ENCODE assay signal across 1 cellular context in the genomic region with DNA sequence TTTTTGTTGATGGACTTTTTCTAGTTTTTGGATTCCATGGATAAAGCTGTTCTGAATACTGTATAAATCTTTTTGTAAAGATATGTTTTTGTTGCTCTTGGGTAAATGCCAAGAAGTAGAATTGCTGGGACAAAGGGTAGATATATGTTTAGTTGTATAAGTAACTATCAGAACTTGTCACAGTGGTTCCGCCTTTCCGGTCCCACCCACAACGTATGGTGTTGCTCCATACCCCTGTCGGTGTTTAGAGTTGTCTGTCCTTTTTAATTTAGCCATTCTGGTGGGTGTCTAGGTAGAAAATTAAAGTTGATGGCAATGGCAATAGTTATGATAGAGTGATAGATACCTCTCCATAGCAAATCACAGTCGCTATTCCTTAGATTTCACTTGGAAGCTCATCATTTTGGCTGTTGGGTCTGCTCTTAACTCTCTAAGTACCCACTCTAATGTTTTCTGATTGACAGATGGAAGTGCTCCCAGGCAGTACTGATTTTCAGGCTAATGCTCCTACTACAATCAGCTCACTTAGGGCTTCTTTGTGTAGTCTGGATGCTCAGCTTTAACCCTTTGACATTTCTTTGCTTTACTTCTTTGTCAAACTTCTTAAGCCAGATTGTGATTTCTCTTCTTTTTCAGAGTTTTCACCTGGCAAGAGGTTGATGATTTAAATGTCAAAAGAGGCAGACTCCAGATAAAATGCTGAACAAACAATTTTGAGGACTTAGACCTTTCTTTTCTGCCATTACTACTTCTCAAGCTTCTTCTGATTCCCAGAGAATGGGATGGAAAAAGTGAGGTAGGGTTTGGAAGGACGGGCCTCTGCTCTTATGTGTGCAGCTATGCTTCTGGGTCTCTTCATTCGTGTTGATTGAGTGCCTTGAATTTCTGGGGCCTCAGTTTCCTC.
A peak's percentile ranks its signal among the peaks of the same experiment; 100 is the strongest.
TF ChIP-seq lines count a peak whose summit lies in the region.

No MANE protein-coding gene starts in this region.

TF ChIP-seq in HepG2, 621 proteins besides CTCF, POLR2A, EP300 and RAD21 (continued from another document):
- TF ChIP-seq, protein P1, sequence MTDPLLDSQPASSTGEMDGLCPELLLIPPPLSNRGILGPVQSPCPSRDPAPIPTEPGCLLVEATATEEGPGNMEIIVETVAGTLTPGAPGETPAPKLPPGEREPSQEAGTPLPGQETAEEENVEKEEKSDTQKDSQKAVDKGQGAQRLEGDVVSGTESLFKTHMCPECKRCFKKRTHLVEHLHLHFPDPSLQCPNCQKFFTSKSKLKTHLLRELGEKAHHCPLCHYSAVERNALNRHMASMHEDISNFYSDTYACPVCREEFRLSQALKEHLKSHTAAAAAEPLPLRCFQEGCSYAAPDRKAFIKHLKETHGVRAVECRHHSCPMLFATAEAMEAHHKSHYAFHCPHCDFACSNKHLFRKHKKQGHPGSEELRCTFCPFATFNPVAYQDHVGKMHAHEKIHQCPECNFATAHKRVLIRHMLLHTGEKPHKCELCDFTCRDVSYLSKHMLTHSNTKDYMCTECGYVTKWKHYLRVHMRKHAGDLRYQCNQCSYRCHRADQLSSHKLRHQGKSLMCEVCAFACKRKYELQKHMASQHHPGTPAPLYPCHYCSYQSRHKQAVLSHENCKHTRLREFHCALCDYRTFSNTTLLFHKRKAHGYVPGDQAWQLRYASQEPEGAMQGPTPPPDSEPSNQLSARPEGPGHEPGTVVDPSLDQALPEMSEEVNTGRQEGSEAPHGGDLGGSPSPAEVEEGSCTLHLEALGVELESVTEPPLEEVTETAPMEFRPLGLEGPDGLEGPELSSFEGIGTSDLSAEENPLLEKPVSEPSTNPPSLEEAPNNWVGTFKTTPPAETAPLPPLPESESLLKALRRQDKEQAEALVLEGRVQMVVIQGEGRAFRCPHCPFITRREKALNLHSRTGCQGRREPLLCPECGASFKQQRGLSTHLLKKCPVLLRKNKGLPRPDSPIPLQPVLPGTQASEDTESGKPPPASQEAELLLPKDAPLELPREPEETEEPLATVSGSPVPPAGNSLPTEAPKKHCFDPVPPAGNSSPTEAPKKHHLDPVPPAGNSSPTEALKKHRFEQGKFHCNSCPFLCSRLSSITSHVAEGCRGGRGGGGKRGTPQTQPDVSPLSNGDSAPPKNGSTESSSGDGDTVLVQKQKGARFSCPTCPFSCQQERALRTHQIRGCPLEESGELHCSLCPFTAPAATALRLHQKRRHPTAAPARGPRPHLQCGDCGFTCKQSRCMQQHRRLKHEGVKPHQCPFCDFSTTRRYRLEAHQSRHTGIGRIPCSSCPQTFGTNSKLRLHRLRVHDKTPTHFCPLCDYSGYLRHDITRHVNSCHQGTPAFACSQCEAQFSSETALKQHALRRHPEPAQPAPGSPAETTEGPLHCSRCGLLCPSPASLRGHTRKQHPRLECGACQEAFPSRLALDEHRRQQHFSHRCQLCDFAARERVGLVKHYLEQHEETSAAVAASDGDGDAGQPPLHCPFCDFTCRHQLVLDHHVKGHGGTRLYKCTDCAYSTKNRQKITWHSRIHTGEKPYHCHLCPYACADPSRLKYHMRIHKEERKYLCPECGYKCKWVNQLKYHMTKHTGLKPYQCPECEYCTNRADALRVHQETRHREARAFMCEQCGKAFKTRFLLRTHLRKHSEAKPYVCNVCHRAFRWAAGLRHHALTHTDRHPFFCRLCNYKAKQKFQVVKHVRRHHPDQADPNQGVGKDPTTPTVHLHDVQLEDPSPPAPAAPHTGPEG (CRISPR knock-in tag; IDR thresholded peaks at IDR 0.05), result no peak
- TF ChIP-seq REL (CRISPR knock-in tag; conservative IDR thresholded peaks at IDR 0.05) (no peak), AGO1 (IDR thresholded peaks at IDR 0.05; ENCODE audit: low read depth, low read length, poor library complexity, severe bottlenecking) (no peak), MAFF (IDR thresholded peaks at IDR 0.05; ENCODE audit: low read depth, low read length) (peak; percentile 67), TAF15 (IDR thresholded peaks at IDR 0.05; ENCODE audit: low read depth, low read length, poor library complexity, severe bottlenecking) (no peak), SOX6 (IDR thresholded peaks at IDR 0.05) (no peak), SOX6 (CRISPR knock-in tag; IDR thresholded peaks at IDR 0.05) (no peak), ZNF337 (CRISPR knock-in tag; IDR thresholded peaks at IDR 0.05; ENCODE audit: borderline replicate concordance, low read depth) (no peak)
- TF ChIP-seq, protein P2, sequence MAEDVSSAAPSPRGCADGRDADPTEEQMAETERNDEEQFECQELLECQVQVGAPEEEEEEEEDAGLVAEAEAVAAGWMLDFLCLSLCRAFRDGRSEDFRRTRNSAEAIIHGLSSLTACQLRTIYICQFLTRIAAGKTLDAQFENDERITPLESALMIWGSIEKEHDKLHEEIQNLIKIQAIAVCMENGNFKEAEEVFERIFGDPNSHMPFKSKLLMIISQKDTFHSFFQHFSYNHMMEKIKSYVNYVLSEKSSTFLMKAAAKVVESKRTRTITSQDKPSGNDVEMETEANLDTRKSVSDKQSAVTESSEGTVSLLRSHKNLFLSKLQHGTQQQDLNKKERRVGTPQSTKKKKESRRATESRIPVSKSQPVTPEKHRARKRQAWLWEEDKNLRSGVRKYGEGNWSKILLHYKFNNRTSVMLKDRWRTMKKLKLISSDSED (CRISPR knock-in tag; IDR thresholded peaks at IDR 0.05), result no peak
- TF ChIP-seq, protein P3, sequence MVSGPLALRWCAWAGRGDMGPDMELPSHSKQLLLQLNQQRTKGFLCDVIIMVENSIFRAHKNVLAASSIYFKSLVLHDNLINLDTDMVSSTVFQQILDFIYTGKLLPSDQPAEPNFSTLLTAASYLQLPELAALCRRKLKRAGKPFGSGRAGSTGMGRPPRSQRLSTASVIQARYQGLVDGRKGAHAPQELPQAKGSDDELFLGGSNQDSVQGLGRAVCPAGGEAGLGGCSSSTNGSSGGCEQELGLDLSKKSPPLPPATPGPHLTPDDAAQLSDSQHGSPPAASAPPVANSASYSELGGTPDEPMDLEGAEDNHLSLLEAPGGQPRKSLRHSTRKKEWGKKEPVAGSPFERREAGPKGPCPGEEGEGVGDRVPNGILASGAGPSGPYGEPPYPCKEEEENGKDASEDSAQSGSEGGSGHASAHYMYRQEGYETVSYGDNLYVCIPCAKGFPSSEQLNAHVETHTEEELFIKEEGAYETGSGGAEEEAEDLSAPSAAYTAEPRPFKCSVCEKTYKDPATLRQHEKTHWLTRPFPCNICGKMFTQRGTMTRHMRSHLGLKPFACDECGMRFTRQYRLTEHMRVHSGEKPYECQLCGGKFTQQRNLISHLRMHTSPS (CRISPR knock-in tag; IDR thresholded peaks at IDR 0.05; ENCODE audit: low read depth), result no peak
- TF ChIP-seq, protein P4, sequence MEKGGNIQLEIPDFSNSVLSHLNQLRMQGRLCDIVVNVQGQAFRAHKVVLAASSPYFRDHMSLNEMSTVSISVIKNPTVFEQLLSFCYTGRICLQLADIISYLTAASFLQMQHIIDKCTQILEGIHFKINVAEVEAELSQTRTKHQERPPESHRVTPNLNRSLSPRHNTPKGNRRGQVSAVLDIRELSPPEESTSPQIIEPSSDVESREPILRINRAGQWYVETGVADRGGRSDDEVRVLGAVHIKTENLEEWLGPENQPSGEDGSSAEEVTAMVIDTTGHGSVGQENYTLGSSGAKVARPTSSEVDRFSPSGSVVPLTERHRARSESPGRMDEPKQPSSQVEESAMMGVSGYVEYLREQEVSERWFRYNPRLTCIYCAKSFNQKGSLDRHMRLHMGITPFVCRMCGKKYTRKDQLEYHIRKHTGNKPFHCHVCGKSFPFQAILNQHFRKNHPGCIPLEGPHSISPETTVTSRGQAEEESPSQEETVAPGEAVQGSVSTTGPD (CRISPR knock-in tag; IDR thresholded peaks at IDR 0.05), result no peak
TF ChIP-seq in HepG2: peak in this region for 2.
